8 cellular contexts compared by ENCODE assay signal in genomic region chr2:80499095-80499494, GRCh38.
DNase-seq lines count a peak whose midpoint lies in the region; ATAC-seq and TF ChIP-seq lines count a peak whose summit lies in the region.

No MANE protein-coding gene starts in this region.

- no peak overlapping the region for H2AFZ ChIP-seq in PC-9

- ATAC-seq in foreskin keratinocyte (peak; percentile 58), GM21528 (IDR thresholded peaks at IDR 0.05; ENCODE audit: low FRiP score, unreplicated experiment) (no peak)

- 6 to 22% methylated on average over 2 of the region's 2 CpGs for WGBS in sigmoid colon, 2 donors

- H3K9me3 ChIP-seq in PC-9 (ENCODE audit: insufficient read depth, low read depth) (no peaks in the 10 kb centered on the region), sigmoid colon (no peaks in the 10 kb centered on the region)

- BruUV-seq in PC-9 (replicated peaks; lab: Mats Ljungman, UMichigan), result no TSS peak

- no peaks in the 10 kb centered on the region for H3K9me2 ChIP-seq in PC-9 (ENCODE audit: insufficient read depth)

- no peaks in the 10 kb centered on the region for H3K79me2 ChIP-seq in PC-9 (ENCODE audit: low read depth)

- H3F3A ChIP-seq in PC-9 (ENCODE audit: insufficient read depth, low read depth), result no peaks in the 10 kb centered on the region

- no peak for TF ChIP-seq POLR2A in sigmoid colon (IDR thresholded peaks at IDR 0.05)

- peaks cover 18% of the 10 kb centered on the region; the same call in 1 of the 2 replicates for H3K27me3 ChIP-seq in PC-9 (ENCODE audit: insufficient read depth, low read depth)
- H3K27me3 ChIP-seq in foreskin keratinocyte, result no peaks in the 10 kb centered on the region
- no peaks in the 10 kb centered on the region for H3K27me3 ChIP-seq in sigmoid colon

- no peaks in the 10 kb centered on the region for H4K20me1 ChIP-seq in PC-9 (ENCODE audit: insufficient read depth)

- H3K4me2 ChIP-seq in PC-9, result no peak overlapping the region

- H3K27ac ChIP-seq in PC-9 (no peak overlapping the region), foreskin keratinocyte (no peak overlapping the region), sigmoid colon (no peak overlapping the region)

- H3K4me1 ChIP-seq in PC-9 (replicated peaks; ENCODE audit: insufficient read depth) (no peaks in the 10 kb centered on the region), foreskin keratinocyte (peaks cover 15% of the 10 kb centered on the region), sigmoid colon (peaks cover 0 to 22% (median 12%) of the 10 kb centered on the region in 4 donors)

- POLR2A ChIA-PET in PC-9 (lab: Charles Lee; ENCODE audit: unreplicated experiment), result no interaction called here

- H3K36me3 ChIP-seq in PC-9 (ENCODE audit: low read depth) (no peaks in the 10 kb centered on the region), sigmoid colon (no peaks in the 10 kb centered on the region)

- CTCF ChIA-PET in PC-9 (lab: Charles Lee), result no interaction called here

- intact Hi-C loops in PC-9 (cut with micrococcal nuclease; ENCODE audit: unreplicated experiment), result no loop called here
- intact Hi-C loops in sigmoid colon (cut with DNase I), result loop anchor here (5.0 kb wide), 1 partner anchor 427 kb away; no protein-coding TSS in a partner anchor

- no peak overlapping the region for H3K4me3 ChIP-seq in PC-9
- H3K4me3 ChIP-seq in sigmoid colon, result no peak overlapping the region

- TF ChIP-seq CTCF in PC-9 (conservative IDR thresholded peaks at IDR 0.05) (peak; percentile 63), foreskin keratinocyte (conservative IDR thresholded peaks at IDR 0.05) (peak; percentile 85), sigmoid colon (IDR thresholded peaks at IDR 0.05) (peak in 3 of 4 experiments; percentile 20 to 37 (median 29))

- TF ChIP-seq EP300 in sigmoid colon (IDR thresholded peaks at IDR 0.05), result no peak

- DNase-seq in NCI-H748 (lab: John Stamatoyannopoulos, UW; ENCODE audit: unreplicated experiment) (peak; percentile 43), NCI-H748 treated with DMSO at 0.1 percent for 48 hours (lab: John Stamatoyannopoulos, UW) (no peak), PC-9 (no peak), foreskin keratinocyte (peak; percentile 8 to 36), sigmoid colon (no peak), NK-92 (lab: John Stamatoyannopoulos, UW; ENCODE audit: unreplicated experiment) (no peak)
- DNase-seq in effector CD4-positive, alpha-beta T cell, result no peak

Comparison
In these comparisons a context has a peak if more than half of its experiments do, and no peak if none do; other contexts are left out.
1. DNase-seq: peak in NCI-H748 (single experiment) and foreskin keratinocyte (2 of 2); none in NCI-H748 treated with DMSO at 0.1 percent for 48 hours (single experiment), PC-9 (0 of 2), sigmoid colon (single experiment), NK-92 (single experiment) and effector CD4-positive, alpha-beta T cell (single experiment).
2. CTCF ChIP-seq: peak in every context shown above with its lines; median percentile 85 in foreskin keratinocyte; 63 in PC-9; 29 in sigmoid colon.